Comparison of ENCODE assay signal across 9 cellular contexts in genomic region chr17:75588546-75589016, GRCh38. TPM values are rescaled to one million over a fixed set of nuclear protein-coding genes. Genes with fewer than 3 reads are reported as not detected.
A peak's percentile ranks its signal among the peaks of the same experiment; 100 is the strongest.
DNase-seq lines count a peak whose midpoint lies in the region; ATAC-seq and TF ChIP-seq lines count a peak whose summit lies in the region.
"Had no signal": no experiment of that assay in that cellular context is flagged by ENCODE, and none has a peak within 500 bp of the region (broad histone marks: within the 10 kb centered on the region; RNA-seq: fewer than 3 reads in every experiment).

No MANE protein-coding gene starts in this region.

- peak overlapping the region; percentile 70 to 84 for H3K18ac ChIP-seq in mesenchymal stem cell (ENCODE audit: low read depth in 1 of 2, low read length in 2 of 2)

- no peak for TF ChIP-seq EP300 in upper lobe of left lung (IDR thresholded peaks at IDR 0.05)

- peak; percentile 67 for DNase-seq in NCI-H2196 (lab: John Stamatoyannopoulos, UW; ENCODE audit: unreplicated experiment)
- no peak for DNase-seq in NCI-H2196 treated with DMSO at 0.1 percent for 48 hours (lab: John Stamatoyannopoulos, UW; ENCODE audit: unreplicated experiment)
- DNase-seq in central memory CD8-positive, alpha-beta T cell (ENCODE audit: low spot score in 2 of 2), result peak in 1 of 2 donors; percentile 19
- DNase-seq in mesenchymal stem cell, result no peak
- DNase-seq in upper lobe of left lung, result peak in 1 of 2 donors; percentile 30
- DNase-seq in central memory CD4-positive, alpha-beta T cell, result no peak

- peak overlapping the region; percentile 94 for H4K8ac ChIP-seq in mesenchymal stem cell (ENCODE audit: low read length)

- H2BK15ac ChIP-seq in mesenchymal stem cell (ENCODE audit: low read depth, poor library complexity, severe bottlenecking), result peak overlapping the region; percentile 98

- peak overlapping the region; percentile 72 for H3K4me3 Mint-ChIP-seq in central memory CD8-positive, alpha-beta T cell

- 11% methylated on average over 38 of the region's 56 CpGs for WGBS in mesenchymal stem cell
- WGBS in upper lobe of left lung, 2 donors, result 8% methylated on average over 25 of the region's 56 CpGs; no CpG with 5 or more reads in 1 of the 2 donors

- no peak for TF ChIP-seq CTCF in upper lobe of left lung (IDR thresholded peaks at IDR 0.05)

- H2BK120ac ChIP-seq in mesenchymal stem cell (ENCODE audit: low read depth, low read length), result peak overlapping the region; percentile 64

- H3K4me2 ChIP-seq in mesenchymal stem cell (ENCODE audit: low read length, poor library complexity, severe bottlenecking), result peak overlapping the region; percentile 18

- peaks cover 2% of the 10 kb centered on the region for H3K36me3 Mint-ChIP-seq in central memory CD8-positive, alpha-beta T cell (ENCODE audit: insufficient read depth)

- no peak overlapping the region for H3K27ac Mint-ChIP-seq in central memory CD8-positive, alpha-beta T cell (ENCODE audit: low read depth)

- H3K36me3 ChIP-seq in HUES6 (ENCODE audit: control insufficient read depth, insufficient read depth, low read length) (no peaks in the 10 kb centered on the region), mesenchymal stem cell (ENCODE audit: control insufficient read depth in 1 of 2, insufficient read depth in 2 of 2, low read depth in 1 of 2, low read length in 2 of 2) (no peaks in the 10 kb centered on the region), upper lobe of left lung (peaks cover 0 to 19% (median 4%) of the 10 kb centered on the region in 4 donors)

- no peak overlapping the region for H2BK5ac ChIP-seq in mesenchymal stem cell (ENCODE audit: low read depth, low read length, poor library complexity, severe bottlenecking)

- H3K4ac ChIP-seq in mesenchymal stem cell (ENCODE audit: low read depth in 1 of 2, low read length in 2 of 2), result peak overlapping the region; percentile 60 to 88

- H4K91ac ChIP-seq in mesenchymal stem cell (ENCODE audit: low read length), result peak overlapping the region; percentile 74

- H3K79me1 ChIP-seq in mesenchymal stem cell (replicated peaks; ENCODE audit: low read length, poor library complexity, severe bottlenecking), result no peaks in the 10 kb centered on the region

- ATAC-seq in central memory CD8-positive, alpha-beta T cell (replicated peaks; ENCODE audit: extremely low read depth, poor library complexity, severe bottlenecking), result peak; percentile 26
- ATAC-seq in upper lobe of left lung (ENCODE audit: low FRiP score in 2 of 2) (peak in 1 of 2 donors; percentile 43), HG03565 (IDR thresholded peaks at IDR 0.05; ENCODE audit: unreplicated experiment) (no peak)

- H3K4me3 ChIP-seq in HUES6 (ENCODE audit: low read depth, low read length) (peak overlapping the region; percentile 68), mesenchymal stem cell (ENCODE audit: insufficient read depth in 1 of 2, low read depth in 1 of 2, low read length in 2 of 2) (peak overlapping the region; percentile 35 to 47), upper lobe of left lung (peak overlapping the region; percentile 61 to 82 (median 62))

- H3K4me1 ChIP-seq in HUES6 (ENCODE audit: control insufficient read depth, insufficient read depth, low read length) (peaks cover 11% of the 10 kb centered on the region; the same call in 1 of the 2 replicates), mesenchymal stem cell (ENCODE audit: control insufficient read depth, insufficient read depth, low read depth, low read length) (peaks cover 15% of the 10 kb centered on the region), upper lobe of left lung (peaks cover 14 to 33% (median 17%) of the 10 kb centered on the region in 4 donors)

- H3K9me3 ChIP-seq in HUES6 (ENCODE audit: control insufficient read depth, insufficient read depth, low read depth, low read length) (peaks cover 8% of the 10 kb centered on the region), mesenchymal stem cell (ENCODE audit: control insufficient read depth, low read length) (peaks cover 4% of the 10 kb centered on the region), upper lobe of left lung (no peaks in the 10 kb centered on the region)

- H3K9ac ChIP-seq in HUES6 (ENCODE audit: low read length) (peak overlapping the region; percentile 48), mesenchymal stem cell (ENCODE audit: low read length) (no peak overlapping the region)

- peak overlapping the region; percentile 62 to 78 for H3K23ac ChIP-seq in mesenchymal stem cell (ENCODE audit: low read length in 2 of 2)

- no peaks in the 10 kb centered on the region for H3K9me3 Mint-ChIP-seq in central memory CD8-positive, alpha-beta T cell

- H3K4me1 Mint-ChIP-seq in central memory CD8-positive, alpha-beta T cell, result peaks cover 14% of the 10 kb centered on the region

- H3K27me3 ChIP-seq in HUES6 (ENCODE audit: control insufficient read depth, insufficient read depth, low read length) (peaks cover 14% of the 10 kb centered on the region), mesenchymal stem cell (ENCODE audit: control insufficient read depth in 1 of 2, insufficient read depth in 1 of 2, low read length in 2 of 2) (peaks cover 10 to 56% of the 10 kb centered on the region in 2 experiments), upper lobe of left lung (no peaks in the 10 kb centered on the region)

- TF ChIP-seq POLR2A in upper lobe of left lung (IDR thresholded peaks at IDR 0.05), result no peak

- H3K14ac ChIP-seq in mesenchymal stem cell (ENCODE audit: low read length in 2 of 2), result peak overlapping the region in 1 of 2 experiments; percentile 35

- peak overlapping the region in 1 of 2 experiments; percentile 50 for H2BK12ac ChIP-seq in mesenchymal stem cell (ENCODE audit: low read length in 2 of 2)

- no peaks in the 10 kb centered on the region for H3K27me3 Mint-ChIP-seq in central memory CD8-positive, alpha-beta T cell

- no peak overlapping the region for H2AK5ac ChIP-seq in mesenchymal stem cell (ENCODE audit: low read length, severe bottlenecking)

- peak overlapping the region; percentile 51; the same call in 1 of the 2 replicates for H3K27ac ChIP-seq in HUES6 (ENCODE audit: low read depth, low read length)
- no peak overlapping the region for H3K27ac ChIP-seq in mesenchymal stem cell (ENCODE audit: low read length, poor library complexity, severe bottlenecking)
- H3K27ac ChIP-seq in upper lobe of left lung, result peak overlapping the region; percentile 95 to 99 (median 96)

- peak overlapping the region; percentile 55 for H2AFZ ChIP-seq in mesenchymal stem cell (ENCODE audit: low read depth, low read length)

RNA-seq across cellular contexts. Expression of gene MYO15B, which starts 1.0 kb away (rescaled TPM):
- polyA plus RNA-seq in mesenchymal stem cell (2013, experiment 1 of 2), result 2.6 TPM
- 2.7 TPM for polyA plus RNA-seq in mesenchymal stem cell (2013, experiment 2 of 2)
- 100 to 1,000 TPM in 4 of 6 donors, 10 to 100 TPM in 2; 89.8 to 592 (median 183) TPM for total RNA-seq in upper lobe of left lung

RNA-seq across cellular contexts. Expression of gene SMIM5, which starts 44.7 kb away (rescaled TPM):
- polyA plus RNA-seq in mesenchymal stem cell (2013, experiment 1 of 2), result 0.08 TPM
- 0.04 TPM for polyA plus RNA-seq in mesenchymal stem cell (2013, experiment 2 of 2)
- total RNA-seq in upper lobe of left lung, result 1 to 10 TPM; 1.9 to 7.3 (median 3.3) TPM
- total RNA-seq: Daoy had no signal
